1 cellular context compared by ENCODE assay signal in the genomic region with DNA sequence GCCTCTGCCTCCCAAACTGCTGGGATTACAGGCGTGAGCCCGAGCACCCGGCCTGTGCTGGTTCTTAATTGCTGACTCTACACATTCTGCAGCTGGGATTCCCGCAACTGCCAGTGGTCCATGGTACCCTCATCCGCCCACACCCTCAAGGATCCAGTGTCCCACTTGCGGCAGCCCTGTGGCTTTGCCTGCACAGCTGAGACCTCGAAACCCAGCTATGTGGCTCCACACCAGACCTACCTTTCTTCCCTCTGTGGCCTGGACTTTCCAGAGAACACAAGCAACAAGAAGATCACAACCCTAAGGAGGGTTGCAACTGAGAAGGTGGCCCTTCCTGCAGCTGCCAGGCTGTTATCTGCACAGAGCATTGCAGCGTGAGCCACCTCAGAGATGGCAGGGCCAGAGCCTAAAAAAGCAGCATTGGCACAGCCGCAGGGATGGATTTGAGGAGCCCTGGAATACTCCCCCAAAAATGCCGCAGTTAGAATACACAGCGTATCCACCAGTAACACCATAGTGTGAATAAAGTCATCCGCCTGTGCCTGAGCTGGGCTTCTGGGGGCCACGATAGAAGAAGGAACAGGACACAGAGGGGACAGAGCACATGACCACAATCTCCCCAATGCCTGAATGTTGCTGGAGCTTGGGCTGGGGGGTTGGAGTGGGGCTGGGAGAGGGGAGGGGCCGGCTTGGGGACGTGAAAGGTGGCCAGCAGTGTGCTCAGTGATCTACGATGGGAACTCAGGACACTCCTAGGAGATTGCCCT.
TF ChIP-seq lines count a peak whose summit lies in the region.

No MANE protein-coding gene starts in this region.

TF ChIP-seq in IMR-90, 13 proteins besides CTCF, POLR2A, EP300 and RAD21:
- TF ChIP-seq MAFK (IDR thresholded peaks at IDR 0.05; ENCODE audit: low read depth, low read length) (peak; percentile 60), SMC3 (IDR thresholded peaks at IDR 0.05; ENCODE audit: low read depth, low read length) (no peak)
